13 cellular contexts compared by ENCODE assay signal in the genomic region with DNA sequence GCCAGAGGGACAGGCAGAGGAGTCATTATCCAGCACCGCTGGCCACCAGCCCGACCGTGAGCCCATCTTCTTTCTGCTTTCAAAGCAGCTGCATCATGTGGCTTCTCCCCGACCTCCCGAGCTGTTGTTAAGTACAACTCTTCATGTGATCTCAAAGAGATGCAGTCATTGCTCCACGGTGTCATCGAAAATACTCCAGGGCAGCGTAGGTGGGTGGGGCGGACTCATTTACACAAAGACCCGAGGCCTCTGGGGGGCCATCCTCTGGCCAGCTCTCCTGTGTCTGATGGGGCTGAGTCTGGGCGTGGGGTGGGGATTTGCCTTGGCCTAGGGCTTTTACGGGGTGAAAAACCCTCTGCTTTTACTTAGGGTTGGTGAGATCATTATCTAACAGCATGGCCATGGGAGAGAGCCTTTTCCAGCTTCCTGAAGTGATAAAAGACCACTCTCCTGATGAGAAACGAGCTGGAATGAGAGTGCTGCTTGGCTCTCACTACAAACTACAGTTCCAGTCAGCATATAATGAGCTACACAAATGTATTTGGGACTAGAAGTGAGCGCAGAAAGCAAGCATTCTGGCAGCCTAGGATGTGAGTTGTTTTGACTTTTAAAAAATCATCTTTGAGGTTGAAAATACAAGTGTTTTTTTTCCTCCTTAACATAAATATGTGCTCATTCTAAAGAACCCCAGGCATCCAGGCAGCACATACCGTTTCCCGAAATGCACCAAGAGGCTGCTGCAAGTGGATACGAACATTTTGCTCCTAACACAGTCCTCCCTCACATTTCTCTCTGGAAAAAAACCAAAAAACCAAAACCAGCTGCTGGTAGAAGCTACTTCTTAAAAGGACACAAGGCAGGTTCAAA.
A peak's percentile ranks its signal among the peaks of the same experiment; 100 is the strongest.
DNase-seq lines count a peak whose midpoint lies in the region; ATAC-seq and TF ChIP-seq lines count a peak whose summit lies in the region.
"Had no signal": no experiment of that assay in that cellular context is flagged by ENCODE, and none has a peak within 500 bp of the region (broad histone marks: within the 10 kb centered on the region; RNA-seq: fewer than 3 reads in every experiment).

No MANE protein-coding gene starts in this region.

- H3K27me3 Mint-ChIP-seq in WTC11 (ENCODE audit: low read depth), result no peaks in the 10 kb centered on the region

- H3K27me3 ChIP-seq in BE2C, result no peaks in the 10 kb centered on the region
- H3K27me3 ChIP-seq: ascending aorta had no signal

- TF ChIP-seq CTCF in BE2C (IDR thresholded peaks at IDR 0.05; ENCODE audit: low read depth, low read length) (no peak), WTC11 (IDR thresholded peaks at IDR 0.05) (no peak)

- DNase-seq in BE2C (peak; percentile 74), WTC11 (ENCODE audit: low spot score) (no peak), globus pallidus (ENCODE audit: low spot score) (peak; percentile 53), posterior vena cava (ENCODE audit: low spot score) (peak; percentile 87), epidermal melanocyte (ENCODE audit: insufficient read length, low spot score) (no peak), NCI-H526 (lab: John Stamatoyannopoulos, UW) (no peak), NCI-H524 treated with DMSO at 0.1 percent for 48 hours (lab: John Stamatoyannopoulos, UW) (no peak), erythroblast (lab: John Stamatoyannopoulos, UW) (no peak)
- DNase-seq: activated T-cell treated with anti-CD3 and anti-CD28 coated beads, Interleukin-2, amount 50 U/mL, for 72 hours; naive B cell; NCI-H1105 treated with DMSO at 0.1 percent for 48 hours had no signal

- intact Hi-C loops in posterior vena cava (cut with DNase I), result no loop called here

- no peaks in the 10 kb centered on the region for H3K9me3 Mint-ChIP-seq in WTC11
- H3K9me3 Mint-ChIP-seq: activated T-cell treated with anti-CD3 and anti-CD28 coated beads, Interleukin-2, amount 50 U/mL, for 72 hours; naive B cell had no signal

- H3K4me3 Mint-ChIP-seq in WTC11, result no peak overlapping the region
- H3K4me3 Mint-ChIP-seq: activated T-cell treated with anti-CD3 and anti-CD28 coated beads, Interleukin-2, amount 50 U/mL, for 72 hours; naive B cell had no signal

- no peaks in the 10 kb centered on the region for H3K9me3 ChIP-seq in BE2C

- peaks cover 25% of the 10 kb centered on the region for H3K4me1 Mint-ChIP-seq in WTC11

- H3K36me3 ChIP-seq in BE2C, result no peaks in the 10 kb centered on the region
- H3K36me3 ChIP-seq: ascending aorta had no signal

- peaks cover 60% of the 10 kb centered on the region for H3K4me1 ChIP-seq in BE2C

- no peak overlapping the region for H3K4me3 ChIP-seq in BE2C (ENCODE audit: low read depth, low read length)
- H3K4me3 ChIP-seq: ascending aorta had no signal

- H3K36me3 Mint-ChIP-seq in WTC11, result no peaks in the 10 kb centered on the region
- H3K36me3 Mint-ChIP-seq: naive B cell had no signal

- no peak overlapping the region for H3K27ac Mint-ChIP-seq in WTC11
- H3K27ac Mint-ChIP-seq: activated T-cell treated with anti-CD3 and anti-CD28 coated beads, Interleukin-2, amount 50 U/mL, for 72 hours; naive B cell had no signal

- TF ChIP-seq POLR2A in erythroblast (IDR thresholded peaks at IDR 0.05; ENCODE audit: low read length), result no peak

- peak; percentile 59 for ATAC-seq in WTC11
- ATAC-seq: activated T-cell treated with anti-CD3 and anti-CD28 coated beads, Interleukin-2, amount 50 U/mL, for 72 hours; HCT116 had no signal

- CTCF ChIA-PET in WTC11 (lab: Charles Lee), result interaction anchor here (1.3 kb wide), 1 partner anchor 16 kb away, joined by 3 read pairs; no protein-coding TSS in a partner anchor

- POLR2A ChIA-PET in WTC11 (lab: Charles Lee), result no interaction called here

TF ChIP-seq in WTC11, 78 proteins besides CTCF, POLR2A, EP300 and RAD21 (continues in another document):
- TF ChIP-seq, protein P1, sequence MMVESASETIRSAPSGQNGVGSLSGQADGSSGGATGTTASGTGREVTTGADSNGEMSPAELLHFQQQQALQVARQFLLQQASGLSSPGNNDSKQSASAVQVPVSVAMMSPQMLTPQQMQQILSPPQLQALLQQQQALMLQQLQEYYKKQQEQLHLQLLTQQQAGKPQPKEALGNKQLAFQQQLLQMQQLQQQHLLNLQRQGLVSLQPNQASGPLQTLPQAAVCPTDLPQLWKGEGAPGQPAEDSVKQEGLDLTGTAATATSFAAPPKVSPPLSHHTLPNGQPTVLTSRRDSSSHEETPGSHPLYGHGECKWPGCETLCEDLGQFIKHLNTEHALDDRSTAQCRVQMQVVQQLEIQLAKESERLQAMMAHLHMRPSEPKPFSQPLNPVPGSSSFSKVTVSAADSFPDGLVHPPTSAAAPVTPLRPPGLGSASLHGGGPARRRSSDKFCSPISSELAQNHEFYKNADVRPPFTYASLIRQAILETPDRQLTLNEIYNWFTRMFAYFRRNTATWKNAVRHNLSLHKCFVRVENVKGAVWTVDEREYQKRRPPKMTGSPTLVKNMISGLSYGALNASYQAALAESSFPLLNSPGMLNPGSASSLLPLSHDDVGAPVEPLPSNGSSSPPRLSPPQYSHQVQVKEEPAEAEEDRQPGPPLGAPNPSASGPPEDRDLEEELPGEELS (CRISPR knock-in tag; IDR thresholded peaks at IDR 0.05), result no peak
- TF ChIP-seq, protein P2, sequence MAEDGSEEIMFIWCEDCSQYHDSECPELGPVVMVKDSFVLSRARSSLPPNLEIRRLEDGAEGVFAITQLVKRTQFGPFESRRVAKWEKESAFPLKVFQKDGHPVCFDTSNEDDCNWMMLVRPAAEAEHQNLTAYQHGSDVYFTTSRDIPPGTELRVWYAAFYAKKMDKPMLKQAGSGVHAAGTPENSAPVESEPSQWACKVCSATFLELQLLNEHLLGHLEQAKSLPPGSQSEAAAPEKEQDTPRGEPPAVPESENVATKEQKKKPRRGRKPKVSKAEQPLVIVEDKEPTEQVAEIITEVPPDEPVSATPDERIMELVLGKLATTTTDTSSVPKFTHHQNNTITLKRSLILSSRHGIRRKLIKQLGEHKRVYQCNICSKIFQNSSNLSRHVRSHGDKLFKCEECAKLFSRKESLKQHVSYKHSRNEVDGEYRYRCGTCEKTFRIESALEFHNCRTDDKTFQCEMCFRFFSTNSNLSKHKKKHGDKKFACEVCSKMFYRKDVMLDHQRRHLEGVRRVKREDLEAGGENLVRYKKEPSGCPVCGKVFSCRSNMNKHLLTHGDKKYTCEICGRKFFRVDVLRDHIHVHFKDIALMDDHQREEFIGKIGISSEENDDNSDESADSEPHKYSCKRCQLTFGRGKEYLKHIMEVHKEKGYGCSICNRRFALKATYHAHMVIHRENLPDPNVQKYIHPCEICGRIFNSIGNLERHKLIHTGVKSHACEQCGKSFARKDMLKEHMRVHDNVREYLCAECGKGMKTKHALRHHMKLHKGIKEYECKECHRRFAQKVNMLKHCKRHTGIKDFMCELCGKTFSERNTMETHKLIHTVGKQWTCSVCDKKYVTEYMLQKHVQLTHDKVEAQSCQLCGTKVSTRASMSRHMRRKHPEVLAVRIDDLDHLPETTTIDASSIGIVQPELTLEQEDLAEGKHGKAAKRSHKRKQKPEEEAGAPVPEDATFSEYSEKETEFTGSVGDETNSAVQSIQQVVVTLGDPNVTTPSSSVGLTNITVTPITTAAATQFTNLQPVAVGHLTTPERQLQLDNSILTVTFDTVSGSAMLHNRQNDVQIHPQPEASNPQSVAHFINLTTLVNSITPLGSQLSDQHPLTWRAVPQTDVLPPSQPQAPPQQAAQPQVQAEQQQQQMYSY (CRISPR knock-in tag; IDR thresholded peaks at IDR 0.05), result no peak
- TF ChIP-seq ZNF317 (CRISPR knock-in tag; IDR thresholded peaks at IDR 0.05; ENCODE audit: borderline replicate concordance, low read depth), result no peak
- TF ChIP-seq, protein P3, sequence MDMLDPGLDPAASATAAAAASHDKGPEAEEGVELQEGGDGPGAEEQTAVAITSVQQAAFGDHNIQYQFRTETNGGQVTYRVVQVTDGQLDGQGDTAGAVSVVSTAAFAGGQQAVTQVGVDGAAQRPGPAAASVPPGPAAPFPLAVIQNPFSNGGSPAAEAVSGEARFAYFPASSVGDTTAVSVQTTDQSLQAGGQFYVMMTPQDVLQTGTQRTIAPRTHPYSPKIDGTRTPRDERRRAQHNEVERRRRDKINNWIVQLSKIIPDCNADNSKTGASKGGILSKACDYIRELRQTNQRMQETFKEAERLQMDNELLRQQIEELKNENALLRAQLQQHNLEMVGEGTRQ (CRISPR knock-in tag; IDR thresholded peaks at IDR 0.05), result no peak
- TF ChIP-seq JAZF1 (CRISPR knock-in tag; IDR thresholded peaks at IDR 0.05), result no peak
- no peak for TF ChIP-seq NR3C1 (CRISPR knock-in tag; conservative IDR thresholded peaks at IDR 0.05; ENCODE audit: low read depth)
- TF ChIP-seq GABPB1 (CRISPR knock-in tag; IDR thresholded peaks at IDR 0.05), result no peak
- no peak for TF ChIP-seq TCF7 (CRISPR knock-in tag; IDR thresholded peaks at IDR 0.05; ENCODE audit: low read depth)
- TF ChIP-seq, protein P4, sequence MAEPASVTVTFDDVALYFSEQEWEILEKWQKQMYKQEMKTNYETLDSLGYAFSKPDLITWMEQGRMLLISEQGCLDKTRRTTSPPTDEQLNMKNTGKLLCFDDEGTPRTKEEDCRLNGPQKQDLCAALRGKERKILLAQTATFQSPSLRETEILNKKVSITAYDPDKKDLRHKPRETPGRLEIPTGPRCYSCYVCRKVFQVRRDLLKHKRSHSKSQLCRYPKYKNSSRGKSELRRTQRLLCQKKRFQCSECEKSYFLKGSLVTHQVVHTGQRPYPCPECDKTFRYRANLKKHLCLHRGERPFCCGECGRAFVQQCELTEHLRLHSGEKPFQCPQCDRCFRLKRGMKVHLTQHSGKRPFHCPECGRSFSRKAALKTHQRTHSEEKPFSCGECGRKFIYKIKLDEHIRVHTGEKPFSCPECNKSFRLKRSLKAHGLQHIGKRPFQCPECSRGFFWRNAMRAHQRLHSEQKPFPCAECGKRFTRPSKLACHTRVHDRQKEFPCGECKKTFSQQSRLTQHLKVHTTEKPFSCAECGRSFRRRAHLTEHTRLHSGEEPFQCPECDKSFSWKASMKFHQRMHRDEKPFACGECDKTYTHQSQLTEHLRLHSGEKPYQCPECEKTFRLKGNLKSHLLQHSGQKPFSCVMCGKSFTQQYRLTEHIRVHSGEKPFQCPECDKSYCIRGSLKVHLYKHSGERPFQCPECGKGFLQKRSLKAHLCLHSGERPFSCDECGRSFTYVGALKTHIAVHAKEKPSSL (CRISPR knock-in tag; conservative IDR thresholded peaks at IDR 0.05), result no peak
- no peak for TF ChIP-seq ZNF416 (CRISPR knock-in tag; IDR thresholded peaks at IDR 0.05)
- no peak for TF ChIP-seq MYBL2 (CRISPR knock-in tag; IDR thresholded peaks at IDR 0.05)
- TF ChIP-seq, protein P5, sequence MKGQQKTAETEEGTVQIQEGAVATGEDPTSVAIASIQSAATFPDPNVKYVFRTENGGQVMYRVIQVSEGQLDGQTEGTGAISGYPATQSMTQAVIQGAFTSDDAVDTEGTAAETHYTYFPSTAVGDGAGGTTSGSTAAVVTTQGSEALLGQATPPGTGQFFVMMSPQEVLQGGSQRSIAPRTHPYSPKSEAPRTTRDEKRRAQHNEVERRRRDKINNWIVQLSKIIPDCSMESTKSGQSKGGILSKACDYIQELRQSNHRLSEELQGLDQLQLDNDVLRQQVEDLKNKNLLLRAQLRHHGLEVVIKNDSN (CRISPR knock-in tag; IDR thresholded peaks at IDR 0.05), result no peak
- TF ChIP-seq TP53 (CRISPR knock-in tag; IDR thresholded peaks at IDR 0.05), result no peak

Comparison
In these comparisons a context has a peak if more than half of its experiments do, and no peak if none do; other contexts are left out.
1. DNase-seq: peak in BE2C (single experiment), globus pallidus (single experiment) and posterior vena cava (single experiment); none in WTC11 (single experiment), epidermal melanocyte (single experiment), NCI-H526 (0 of 2), NCI-H524 treated with DMSO at 0.1 percent for 48 hours (single experiment) and erythroblast (0 of 2).